ENCODE assay signal across 15 cellular contexts in genomic region chr1:9912264-9912936, GRCh38. TPM values are rescaled to one million over a fixed set of nuclear protein-coding genes. Genes with fewer than 3 reads are reported as not detected.
DNase-seq lines count a peak whose midpoint lies in the region; ATAC-seq and TF ChIP-seq lines count a peak whose summit lies in the region.
"Had no signal": no experiment of that assay in that cellular context is flagged by ENCODE, and none has a peak within 500 bp of the region (broad histone marks: within the 10 kb centered on the region; RNA-seq: fewer than 3 reads in every experiment).

No MANE protein-coding gene starts in this region.

- no peak for TF ChIP-seq EP300 in upper lobe of left lung (IDR thresholded peaks at IDR 0.05)

- peak overlapping the region; percentile 23 for H2AK5ac ChIP-seq in mesendoderm (ENCODE audit: low read length)

- ATAC-seq in stimulated activated naive CD8-positive, alpha-beta T cell treated with anti-CD3 and anti-CD28 coated beads, Interleukin-15, amount 100 ng/mL, for 72 hours = no peak
- ATAC-seq in stimulated activated naive CD8-positive, alpha-beta T cell treated with anti-CD3 and anti-CD28 coated beads, Interleukin-15, Interleukin-2, amounts not matched to agents 100 U/mL and 50 U/mL, for 24 hours = no peak
- ATAC-seq in upper lobe of left lung (ENCODE audit: low FRiP score in 2 of 2) = no peak
- ATAC-seq in HG02678 (IDR thresholded peaks at IDR 0.05; ENCODE audit: unreplicated experiment) = no peak
- ATAC-seq in HG03442 (IDR thresholded peaks at IDR 0.05; ENCODE audit: unreplicated experiment) = no peak
- ATAC-seq: Panc1 had no signal

- no peak overlapping the region for H3K27ac Mint-ChIP-seq in stimulated activated naive CD8-positive, alpha-beta T cell treated with anti-CD3 and anti-CD28 coated beads, Interleukin-15, amount 100 ng/mL, for 72 hours
- peak overlapping the region; percentile 36 for H3K27ac Mint-ChIP-seq in activated T-helper 1 cell treated with anti-CD3 and anti-CD28 coated beads, Interleukin-12 subunit alpha, Interleukin-12 subunit beta, Interleukin-2, Interleukin-4 antibody, amounts not matched to agents 30 ng/mL and 10 ng/mL and 1 ng/mL, durations not matched to agents 14 hours and 24 hours and 36 hours

- peak overlapping the region; percentile 2 to 26 for H3K4me3 Mint-ChIP-seq in stimulated activated naive CD8-positive, alpha-beta T cell treated with anti-CD3 and anti-CD28 coated beads, Interleukin-15, amount 100 ng/mL, for 72 hours
- peak overlapping the region; percentile 65 for H3K4me3 Mint-ChIP-seq in activated T-helper 1 cell treated with anti-CD3 and anti-CD28 coated beads, Interleukin-12 subunit alpha, Interleukin-12 subunit beta, Interleukin-2, Interleukin-4 antibody, amounts not matched to agents 30 ng/mL and 10 ng/mL and 1 ng/mL, durations not matched to agents 14 hours and 24 hours and 36 hours

- peak overlapping the region; percentile 10 for H3K27ac ChIP-seq in mesendoderm (ENCODE audit: low read depth, low read length)
- peak overlapping the region; percentile 28 to 88 (median 36) for H3K27ac ChIP-seq in upper lobe of left lung
- H3K27ac ChIP-seq: BLaER1, brain microvascular endothelial cell had no signal

- H3K27me3 Mint-ChIP-seq in stimulated activated naive CD8-positive, alpha-beta T cell treated with anti-CD3 and anti-CD28 coated beads, Interleukin-15, amount 100 ng/mL, for 72 hours = no peaks in the 10 kb centered on the region
- H3K27me3 Mint-ChIP-seq in activated T-helper 1 cell treated with anti-CD3 and anti-CD28 coated beads, Interleukin-12 subunit alpha, Interleukin-12 subunit beta, Interleukin-2, Interleukin-4 antibody, amounts not matched to agents 30 ng/mL and 10 ng/mL and 1 ng/mL, durations not matched to agents 14 hours and 24 hours and 36 hours (ENCODE audit: insufficient read depth) = peaks cover 7% of the 10 kb centered on the region

- TF ChIP-seq CTCF in upper lobe of left lung (IDR thresholded peaks at IDR 0.05) = no peak

- H4K5ac ChIP-seq in mesendoderm (ENCODE audit: low read length) = no peak overlapping the region

- no peak overlapping the region for H3K4me2 ChIP-seq in mesendoderm (ENCODE audit: low read length)

- H4K8ac ChIP-seq in mesendoderm (ENCODE audit: low read depth, low read length) = no peak overlapping the region

- no peaks in the 10 kb centered on the region for H3K36me3 Mint-ChIP-seq in activated T-helper 1 cell treated with anti-CD3 and anti-CD28 coated beads, Interleukin-12 subunit alpha, Interleukin-12 subunit beta, Interleukin-2, Interleukin-4 antibody, amounts not matched to agents 30 ng/mL and 10 ng/mL and 1 ng/mL, durations not matched to agents 14 hours and 24 hours and 36 hours (ENCODE audit: low read depth)

- H3K36me3 ChIP-seq in mesendoderm (ENCODE audit: control insufficient read depth, insufficient read depth, low read length) (no peaks in the 10 kb centered on the region), upper lobe of left lung (no peaks in the 10 kb centered on the region)
- H3K36me3 ChIP-seq: BLaER1, brain microvascular endothelial cell, right atrium auricular region had no signal

- no peak overlapping the region for H3K9ac ChIP-seq in mesendoderm (ENCODE audit: low read length)
- H3K9ac ChIP-seq: BLaER1 had no signal

- peaks cover 4% of the 10 kb centered on the region for H3K79me2 ChIP-seq in mesendoderm (ENCODE audit: control insufficient read depth, insufficient read depth, low read length)

- WGBS in mesendoderm (ENCODE audit: extremely low coverage, insufficient coverage, low lambda C conversion rate) = no CpG with 5 or more reads among the region's 12 CpGs
- WGBS in upper lobe of left lung, 2 donors = 73 to 81% methylated on average over 11 to 12 of the region's 12 CpGs

- no peak overlapping the region for H3K4ac ChIP-seq in mesendoderm (ENCODE audit: low read depth, low read length)

- intact Hi-C loops in activated T-helper 1 cell treated with anti-CD3 and anti-CD28 coated beads, Interleukin-12 subunit alpha, Interleukin-12 subunit beta, Interleukin-2, Interleukin-4 antibody, amounts not matched to agents 30 ng/mL and 10 ng/mL and 1 ng/mL, durations not matched to agents 14 hours and 24 hours and 36 hours (cut with micrococcal nuclease) = no loop called here

- H2BK120ac ChIP-seq in mesendoderm (ENCODE audit: low read depth, low read length) = no peak overlapping the region

- H3K27me3 ChIP-seq in mesendoderm (ENCODE audit: insufficient read depth, low read length, poor library complexity) = no peaks in the 10 kb centered on the region
- H3K27me3 ChIP-seq in upper lobe of left lung = no peaks in the 10 kb centered on the region
- H3K27me3 ChIP-seq: BLaER1, brain microvascular endothelial cell, right atrium auricular region had no signal

- H3K18ac ChIP-seq in mesendoderm (ENCODE audit: low read length) = no peak overlapping the region

- H3K9me3 Mint-ChIP-seq in stimulated activated naive CD8-positive, alpha-beta T cell treated with anti-CD3 and anti-CD28 coated beads, Interleukin-15, amount 100 ng/mL, for 72 hours = no peaks in the 10 kb centered on the region
- no peaks in the 10 kb centered on the region for H3K9me3 Mint-ChIP-seq in activated T-helper 1 cell treated with anti-CD3 and anti-CD28 coated beads, Interleukin-12 subunit alpha, Interleukin-12 subunit beta, Interleukin-2, Interleukin-4 antibody, amounts not matched to agents 30 ng/mL and 10 ng/mL and 1 ng/mL, durations not matched to agents 14 hours and 24 hours and 36 hours

- H3K9me3 ChIP-seq in upper lobe of left lung = no peaks in the 10 kb centered on the region
- H3K9me3 ChIP-seq: BLaER1, right atrium auricular region had no signal

- peak overlapping the region; percentile 12 for H3K56ac ChIP-seq in mesendoderm (ENCODE audit: low read length)

- H2BK15ac ChIP-seq in mesendoderm (replicated peaks; ENCODE audit: low read depth) = no peak overlapping the region

- no peak for TF ChIP-seq POLR2A in upper lobe of left lung (IDR thresholded peaks at IDR 0.05)

- DNase-seq in stimulated activated naive CD8-positive, alpha-beta T cell treated with anti-CD3 and anti-CD28 coated beads, Interleukin-15, amount 100 ng/mL, for 72 hours = no peak
- no peak for DNase-seq in stimulated activated naive CD8-positive, alpha-beta T cell treated with anti-CD3 and anti-CD28 coated beads, Interleukin-15, Interleukin-2, amounts not matched to agents 100 U/mL and 50 U/mL, for 24 hours
- DNase-seq in activated T-helper 1 cell treated with anti-CD3 and anti-CD28 coated beads, Interleukin-12 subunit alpha, Interleukin-12 subunit beta, Interleukin-2, Interleukin-4 antibody, amounts not matched to agents 30 ng/mL and 10 ng/mL and 1 ng/mL, durations not matched to agents 14 hours and 24 hours and 36 hours (ENCODE audit: low spot score) = no peak
- DNase-seq in mesendoderm = no peak
- no peak for DNase-seq in upper lobe of left lung
- DNase-seq in DMS 273 treated with DMSO at 0.1 percent for 48 hours (lab: John Stamatoyannopoulos, UW) = no peak
- DNase-seq: activated CD8-positive, alpha-beta memory T cell treated with anti-CD3 and anti-CD28 coated beads, Interleukin-2, amount 50 U/mL, for 48 hours; brain microvascular endothelial cell; NCI-H2227 treated with DMSO at 0.1 percent for 48 hours; T-helper 9 cell had no signal

- H3K4me1 Mint-ChIP-seq in stimulated activated naive CD8-positive, alpha-beta T cell treated with anti-CD3 and anti-CD28 coated beads, Interleukin-15, amount 100 ng/mL, for 72 hours = peaks cover 32% of the 10 kb centered on the region
- peaks cover 30% of the 10 kb centered on the region for H3K4me1 Mint-ChIP-seq in activated T-helper 1 cell treated with anti-CD3 and anti-CD28 coated beads, Interleukin-12 subunit alpha, Interleukin-12 subunit beta, Interleukin-2, Interleukin-4 antibody, amounts not matched to agents 30 ng/mL and 10 ng/mL and 1 ng/mL, durations not matched to agents 14 hours and 24 hours and 36 hours (ENCODE audit: low read depth)

- H3K79me1 ChIP-seq in mesendoderm (ENCODE audit: low read length) = peaks cover 6% of the 10 kb centered on the region

- no peak overlapping the region for H2BK5ac ChIP-seq in mesendoderm (ENCODE audit: low read length)

- no peaks in the 10 kb centered on the region for H3K4me1 ChIP-seq in mesendoderm (ENCODE audit: control insufficient read depth, low read depth, low read length)
- peaks cover 15 to 32% (median 21%) of the 10 kb centered on the region in 4 donors for H3K4me1 ChIP-seq in upper lobe of left lung

- no peak overlapping the region for H3K4me3 ChIP-seq in mesendoderm (ENCODE audit: low read length)
- no peak overlapping the region for H3K4me3 ChIP-seq in upper lobe of left lung
- H3K4me3 ChIP-seq: BLaER1, right atrium auricular region had no signal

- no peak overlapping the region for H3K23ac ChIP-seq in mesendoderm (ENCODE audit: low read length)

RNA-seq across cellular contexts. Expression of gene CTNNBIP1, which starts 2.3 kb away (rescaled TPM):
- 5.6 and 5.9 TPM in 2 replicates for total RNA-seq in activated T-helper 1 cell treated with anti-CD3 and anti-CD28 coated beads, Interleukin-12 subunit alpha, Interleukin-12 subunit beta, Interleukin-2, Interleukin-4 antibody, amounts not matched to agents 30 ng/mL and 10 ng/mL and 1 ng/mL, durations not matched to agents 14 hours and 24 hours and 36 hours
- polyA plus RNA-seq in mesendoderm (2013, experiment 1 of 2) = 23.5 TPM
- 22.6 TPM for polyA plus RNA-seq in mesendoderm (2013, experiment 2 of 2)
- 10 to 100 TPM; 39.8 to 85.8 (median 73.1) TPM for total RNA-seq in upper lobe of left lung

RNA-seq across cellular contexts. Expression of gene LZIC, which starts 30.8 kb away (rescaled TPM):
- 29.9 and 35.9 TPM in 2 replicates for total RNA-seq in activated T-helper 1 cell treated with anti-CD3 and anti-CD28 coated beads, Interleukin-12 subunit alpha, Interleukin-12 subunit beta, Interleukin-2, Interleukin-4 antibody, amounts not matched to agents 30 ng/mL and 10 ng/mL and 1 ng/mL, durations not matched to agents 14 hours and 24 hours and 36 hours
- 16.6 TPM for polyA plus RNA-seq in mesendoderm (2013, experiment 1 of 2)
- polyA plus RNA-seq in mesendoderm (2013, experiment 2 of 2) = 16.6 TPM
- total RNA-seq in upper lobe of left lung = 10 to 100 TPM in 5 of 6 donors, 1 to 10 TPM in 1; 9.4 to 28.7 (median 19.4) TPM

RNA-seq across cellular contexts. Expression of gene NMNAT1, which starts 30.9 kb away (rescaled TPM):
- 5.0 and 5.8 TPM in 2 replicates for total RNA-seq in activated T-helper 1 cell treated with anti-CD3 and anti-CD28 coated beads, Interleukin-12 subunit alpha, Interleukin-12 subunit beta, Interleukin-2, Interleukin-4 antibody, amounts not matched to agents 30 ng/mL and 10 ng/mL and 1 ng/mL, durations not matched to agents 14 hours and 24 hours and 36 hours
- polyA plus RNA-seq in mesendoderm (2013, experiment 1 of 2) = 2.0 TPM
- polyA plus RNA-seq in mesendoderm (2013, experiment 2 of 2) = 1.5 TPM
- 10 to 100 TPM in 3 of 6 donors, 1 to 10 TPM in 3; 4.6 to 13.6 (median 8.5) TPM for total RNA-seq in upper lobe of left lung
